Comparison of ENCODE assay signal across 1 cellular context in genomic region chr6:25992413-25993037, GRCh38.
A peak's percentile ranks its signal among the peaks of the same experiment; 100 is the strongest.
TF ChIP-seq lines count a peak whose summit lies in the region.

No MANE protein-coding gene starts in this region.

TF ChIP-seq in HepG2, 621 proteins besides CTCF, POLR2A, EP300 and RAD21 (continued from another document and continues in another):
- TF ChIP-seq, protein P1, sequence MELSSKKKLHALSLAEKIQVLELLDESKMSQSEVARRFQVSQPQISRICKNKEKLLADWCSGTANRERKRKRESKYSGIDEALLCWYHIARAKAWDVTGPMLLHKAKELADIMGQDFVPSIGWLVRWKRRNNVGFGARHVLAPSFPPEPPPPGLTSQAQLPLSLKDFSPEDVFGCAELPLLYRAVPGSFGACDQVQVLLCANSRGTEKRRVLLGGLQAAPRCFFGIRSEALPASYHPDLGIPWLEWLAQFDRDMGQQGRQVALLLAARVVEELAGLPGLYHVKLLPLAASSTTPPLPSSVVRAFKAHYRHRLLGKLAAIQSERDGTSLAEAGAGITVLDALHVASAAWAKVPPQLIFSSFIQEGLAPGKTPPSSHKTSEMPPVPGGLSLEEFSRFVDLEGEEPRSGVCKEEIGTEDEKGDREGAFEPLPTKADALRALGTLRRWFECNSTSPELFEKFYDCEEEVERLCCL (CRISPR knock-in tag; IDR thresholded peaks at IDR 0.05; ENCODE audit: borderline replicate concordance): no peak
- TF ChIP-seq KDM1A (CRISPR knock-in tag; IDR thresholded peaks at IDR 0.05) (peak; percentile 53; the same call in 1 of the 2 replicates), SPEN (CRISPR knock-in tag; IDR thresholded peaks at IDR 0.05; ENCODE audit: low read depth) (peak; percentile 81; the same call in 1 of the 2 replicates), TBX2 (CRISPR knock-in tag; IDR thresholded peaks at IDR 0.05; ENCODE audit: borderline replicate concordance) (peak; percentile 86), RELA (CRISPR knock-in tag; IDR thresholded peaks at IDR 0.05) (peak; percentile 78; the same call in 1 of the 2 replicates), ZNF572 (CRISPR knock-in tag; IDR thresholded peaks at IDR 0.05) (no peak; the same call in 1 of the 2 replicates), ZNF224 (CRISPR knock-in tag; IDR thresholded peaks at IDR 0.05) (0 out of 2 replicates have a peak, but pooled peaks have one; percentile 41), ELF1 (CRISPR knock-in tag; IDR thresholded peaks at IDR 0.05) (peak; percentile 64), ZNF773 (CRISPR knock-in tag; IDR thresholded peaks at IDR 0.05; ENCODE audit: borderline replicate concordance) (peak; percentile 80; the same call in 1 of the 2 replicates), ZNF570 (CRISPR knock-in tag; IDR thresholded peaks at IDR 0.05; ENCODE audit: borderline replicate concordance) (no peak), CSRNP2 (CRISPR knock-in tag; conservative IDR thresholded peaks at IDR 0.05; ENCODE audit: low read depth) (no peak), ZBTB46 (CRISPR knock-in tag; IDR thresholded peaks at IDR 0.05; ENCODE audit: borderline replicate concordance) (peak; percentile 56; the same call in 1 of the 2 replicates), ZNF549 (CRISPR knock-in tag; IDR thresholded peaks at IDR 0.05) (0 out of 2 replicates have a peak, but pooled peaks have one; percentile 8), MTA1 (CRISPR knock-in tag; IDR thresholded peaks at IDR 0.05; ENCODE audit: borderline replicate concordance) (peak; percentile 94), ZBTB38 (CRISPR knock-in tag; IDR thresholded peaks at IDR 0.05) (peak; percentile 76), PITX1 (CRISPR knock-in tag; IDR thresholded peaks at IDR 0.05) (no peak; the same call in 1 of the 2 replicates), ZBTB3 (CRISPR knock-in tag; IDR thresholded peaks at IDR 0.05; ENCODE audit: borderline replicate concordance, low read depth) (peak; percentile 52; the same call in 1 of the 2 replicates), KMT2A (CRISPR knock-in tag; IDR thresholded peaks at IDR 0.05) (peak; percentile 55; the same call in 1 of the 2 replicates)
- TF ChIP-seq, protein P2, sequence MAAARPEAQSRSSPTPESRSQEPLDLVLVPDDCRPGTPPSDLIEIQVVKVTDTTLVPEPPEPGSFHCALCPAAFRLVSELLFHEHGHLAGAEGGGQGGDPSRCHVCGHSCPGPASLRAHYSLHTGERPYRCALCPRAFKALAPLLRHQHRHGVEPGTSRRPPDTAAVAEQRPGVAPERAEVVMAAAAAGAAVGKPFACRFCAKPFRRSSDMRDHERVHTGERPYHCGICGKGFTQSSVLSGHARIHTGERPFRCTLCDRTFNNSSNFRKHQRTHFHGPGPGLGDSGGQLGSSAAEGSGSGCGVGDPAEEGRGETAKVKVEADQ (CRISPR knock-in tag; IDR thresholded peaks at IDR 0.05; ENCODE audit: borderline replicate concordance): peak; percentile 93
- TF ChIP-seq, protein P3, sequence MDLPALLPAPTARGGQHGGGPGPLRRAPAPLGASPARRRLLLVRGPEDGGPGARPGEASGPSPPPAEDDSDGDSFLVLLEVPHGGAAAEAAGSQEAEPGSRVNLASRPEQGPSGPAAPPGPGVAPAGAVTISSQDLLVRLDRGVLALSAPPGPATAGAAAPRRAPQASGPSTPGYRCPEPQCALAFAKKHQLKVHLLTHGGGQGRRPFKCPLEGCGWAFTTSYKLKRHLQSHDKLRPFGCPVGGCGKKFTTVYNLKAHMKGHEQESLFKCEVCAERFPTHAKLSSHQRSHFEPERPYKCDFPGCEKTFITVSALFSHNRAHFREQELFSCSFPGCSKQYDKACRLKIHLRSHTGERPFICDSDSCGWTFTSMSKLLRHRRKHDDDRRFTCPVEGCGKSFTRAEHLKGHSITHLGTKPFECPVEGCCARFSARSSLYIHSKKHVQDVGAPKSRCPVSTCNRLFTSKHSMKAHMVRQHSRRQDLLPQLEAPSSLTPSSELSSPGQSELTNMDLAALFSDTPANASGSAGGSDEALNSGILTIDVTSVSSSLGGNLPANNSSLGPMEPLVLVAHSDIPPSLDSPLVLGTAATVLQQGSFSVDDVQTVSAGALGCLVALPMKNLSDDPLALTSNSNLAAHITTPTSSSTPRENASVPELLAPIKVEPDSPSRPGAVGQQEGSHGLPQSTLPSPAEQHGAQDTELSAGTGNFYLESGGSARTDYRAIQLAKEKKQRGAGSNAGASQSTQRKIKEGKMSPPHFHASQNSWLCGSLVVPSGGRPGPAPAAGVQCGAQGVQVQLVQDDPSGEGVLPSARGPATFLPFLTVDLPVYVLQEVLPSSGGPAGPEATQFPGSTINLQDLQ (CRISPR knock-in tag; IDR thresholded peaks at IDR 0.05): no peak
- TF ChIP-seq, protein P4, sequence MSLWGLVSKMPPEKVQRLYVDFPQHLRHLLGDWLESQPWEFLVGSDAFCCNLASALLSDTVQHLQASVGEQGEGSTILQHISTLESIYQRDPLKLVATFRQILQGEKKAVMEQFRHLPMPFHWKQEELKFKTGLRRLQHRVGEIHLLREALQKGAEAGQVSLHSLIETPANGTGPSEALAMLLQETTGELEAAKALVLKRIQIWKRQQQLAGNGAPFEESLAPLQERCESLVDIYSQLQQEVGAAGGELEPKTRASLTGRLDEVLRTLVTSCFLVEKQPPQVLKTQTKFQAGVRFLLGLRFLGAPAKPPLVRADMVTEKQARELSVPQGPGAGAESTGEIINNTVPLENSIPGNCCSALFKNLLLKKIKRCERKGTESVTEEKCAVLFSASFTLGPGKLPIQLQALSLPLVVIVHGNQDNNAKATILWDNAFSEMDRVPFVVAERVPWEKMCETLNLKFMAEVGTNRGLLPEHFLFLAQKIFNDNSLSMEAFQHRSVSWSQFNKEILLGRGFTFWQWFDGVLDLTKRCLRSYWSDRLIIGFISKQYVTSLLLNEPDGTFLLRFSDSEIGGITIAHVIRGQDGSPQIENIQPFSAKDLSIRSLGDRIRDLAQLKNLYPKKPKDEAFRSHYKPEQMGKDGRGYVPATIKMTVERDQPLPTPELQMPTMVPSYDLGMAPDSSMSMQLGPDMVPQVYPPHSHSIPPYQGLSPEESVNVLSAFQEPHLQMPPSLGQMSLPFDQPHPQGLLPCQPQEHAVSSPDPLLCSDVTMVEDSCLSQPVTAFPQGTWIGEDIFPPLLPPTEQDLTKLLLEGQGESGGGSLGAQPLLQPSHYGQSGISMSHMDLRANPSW (CRISPR knock-in tag; IDR thresholded peaks at IDR 0.05; ENCODE audit: borderline replicate concordance): no peak; the same call in 1 of the 2 replicates
- TF ChIP-seq, protein P5, sequence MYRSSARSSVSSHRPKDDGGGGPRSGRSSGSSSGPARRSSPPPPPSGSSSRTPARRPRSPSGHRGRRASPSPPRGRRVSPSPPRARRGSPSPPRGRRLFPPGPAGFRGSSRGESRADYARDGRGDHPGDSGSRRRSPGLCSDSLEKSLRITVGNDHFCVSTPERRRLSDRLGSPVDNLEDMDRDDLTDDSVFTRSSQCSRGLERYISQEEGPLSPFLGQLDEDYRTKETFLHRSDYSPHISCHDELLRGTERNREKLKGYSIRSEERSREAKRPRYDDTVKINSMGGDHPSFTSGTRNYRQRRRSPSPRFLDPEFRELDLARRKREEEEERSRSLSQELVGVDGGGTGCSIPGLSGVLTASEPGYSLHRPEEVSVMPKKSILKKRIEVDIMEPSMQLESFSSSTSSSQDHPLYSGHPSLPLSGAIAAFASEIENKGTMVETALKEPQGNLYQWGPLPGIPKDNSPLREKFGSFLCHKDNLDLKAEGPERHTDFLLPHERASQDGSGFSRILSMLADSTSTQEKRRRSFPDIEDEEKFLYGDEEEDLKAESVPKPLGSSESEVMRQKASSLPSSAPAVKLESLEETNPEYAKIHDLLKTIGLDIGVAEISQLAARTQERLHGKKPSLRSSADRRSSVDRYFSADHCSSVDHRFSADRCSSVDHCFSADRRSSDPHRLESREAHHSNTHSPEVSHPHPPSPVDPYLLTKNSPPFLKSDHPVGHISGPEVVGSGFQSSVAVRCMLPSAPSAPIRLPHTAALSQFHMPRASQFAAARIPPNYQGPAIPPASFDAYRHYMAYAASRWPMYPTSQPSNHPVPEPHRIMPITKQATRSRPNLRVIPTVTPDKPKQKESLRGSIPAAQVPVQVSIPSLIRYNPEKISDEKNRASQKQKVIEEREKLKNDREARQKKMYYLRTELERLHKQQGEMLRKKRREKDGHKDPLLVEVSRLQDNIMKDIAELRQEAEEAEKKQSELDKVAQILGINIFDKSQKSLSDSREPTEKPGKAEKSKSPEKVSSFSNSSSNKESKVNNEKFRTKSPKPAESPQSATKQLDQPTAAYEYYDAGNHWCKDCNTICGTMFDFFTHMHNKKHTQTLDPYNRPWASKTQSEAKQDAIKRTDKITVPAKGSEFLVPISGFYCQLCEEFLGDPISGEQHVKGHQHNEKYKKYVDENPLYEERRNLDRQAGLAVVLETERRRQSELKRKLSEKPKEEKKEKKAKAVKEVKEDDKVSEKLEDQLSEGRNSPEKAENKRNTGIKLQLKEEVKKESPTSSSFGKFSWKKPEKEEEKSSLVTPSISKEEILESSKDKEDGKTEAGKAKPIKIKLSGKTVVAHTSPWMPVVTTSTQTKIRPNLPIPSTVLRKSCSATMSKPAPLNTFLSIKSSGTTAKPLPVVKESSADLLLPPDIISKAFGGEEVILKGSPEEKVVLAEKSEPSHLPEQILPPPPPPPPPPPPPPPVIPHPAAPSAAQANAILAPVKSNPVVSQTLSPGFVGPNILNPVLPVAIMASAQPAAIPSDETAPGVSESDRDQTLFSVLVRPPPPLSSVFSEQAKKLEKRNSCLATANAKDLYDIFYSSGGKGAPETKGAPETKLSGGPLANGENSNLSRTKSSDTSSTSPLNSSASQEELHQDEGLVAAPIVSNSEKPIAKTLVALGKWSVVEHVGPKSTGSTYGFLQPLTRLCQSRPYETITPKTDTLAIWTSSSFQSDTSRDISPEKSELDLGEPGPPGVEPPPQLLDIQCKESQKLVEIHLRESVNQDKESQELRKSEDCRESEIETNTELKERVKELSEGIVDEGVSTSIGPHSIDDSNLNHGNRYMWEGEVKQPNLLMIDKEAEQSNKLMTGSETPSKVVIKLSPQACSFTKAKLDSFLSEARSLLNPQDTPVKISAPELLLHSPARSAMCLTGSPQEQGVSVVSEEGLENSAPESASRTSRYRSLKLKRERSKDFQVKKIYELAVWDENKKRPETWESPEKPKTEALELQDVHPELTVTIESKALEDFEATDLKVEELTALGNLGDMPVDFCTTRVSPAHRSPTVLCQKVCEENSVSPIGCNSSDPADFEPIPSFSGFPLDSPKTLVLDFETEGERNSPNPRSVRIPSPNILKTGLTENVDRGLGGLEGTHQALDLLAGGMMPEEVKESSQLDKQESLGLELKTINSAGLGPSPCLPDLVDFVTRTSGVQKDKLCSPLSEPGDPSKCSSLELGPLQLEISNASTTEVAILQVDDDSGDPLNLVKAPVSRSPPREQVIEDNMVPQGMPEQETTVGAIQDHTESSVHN (CRISPR knock-in tag; IDR thresholded peaks at IDR 0.05): peak; percentile 27; the same call in 1 of the 2 replicates
- TF ChIP-seq, protein P6, sequence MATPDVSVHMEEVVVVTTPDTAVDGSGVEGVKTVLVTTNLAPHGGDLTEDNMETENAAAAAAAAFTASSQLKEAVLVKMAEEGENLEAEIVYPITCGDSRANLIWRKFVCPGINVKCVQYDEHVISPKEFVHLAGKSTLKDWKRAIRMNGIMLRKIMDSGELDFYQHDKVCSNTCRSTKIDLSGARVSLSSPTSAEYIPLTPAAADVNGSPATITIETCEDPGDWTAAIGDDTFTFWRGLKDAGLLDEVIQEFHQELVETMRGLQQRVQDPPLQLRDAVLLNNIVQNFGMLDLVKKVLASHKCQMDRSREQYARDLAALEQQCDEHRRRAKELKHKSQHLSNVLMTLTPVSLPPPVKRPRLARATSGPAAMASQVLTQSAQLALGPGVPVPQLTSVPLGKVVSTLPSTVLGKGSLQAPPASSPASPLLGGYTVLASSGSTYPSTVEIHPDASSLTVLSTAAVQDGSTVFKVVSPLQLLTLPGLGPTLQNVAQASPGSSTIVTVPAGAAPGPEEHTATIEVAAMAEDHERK (CRISPR knock-in tag; IDR thresholded peaks at IDR 0.05; ENCODE audit: low read depth): peak; percentile 54; the same call in 1 of the 2 replicates
- TF ChIP-seq, protein P7, sequence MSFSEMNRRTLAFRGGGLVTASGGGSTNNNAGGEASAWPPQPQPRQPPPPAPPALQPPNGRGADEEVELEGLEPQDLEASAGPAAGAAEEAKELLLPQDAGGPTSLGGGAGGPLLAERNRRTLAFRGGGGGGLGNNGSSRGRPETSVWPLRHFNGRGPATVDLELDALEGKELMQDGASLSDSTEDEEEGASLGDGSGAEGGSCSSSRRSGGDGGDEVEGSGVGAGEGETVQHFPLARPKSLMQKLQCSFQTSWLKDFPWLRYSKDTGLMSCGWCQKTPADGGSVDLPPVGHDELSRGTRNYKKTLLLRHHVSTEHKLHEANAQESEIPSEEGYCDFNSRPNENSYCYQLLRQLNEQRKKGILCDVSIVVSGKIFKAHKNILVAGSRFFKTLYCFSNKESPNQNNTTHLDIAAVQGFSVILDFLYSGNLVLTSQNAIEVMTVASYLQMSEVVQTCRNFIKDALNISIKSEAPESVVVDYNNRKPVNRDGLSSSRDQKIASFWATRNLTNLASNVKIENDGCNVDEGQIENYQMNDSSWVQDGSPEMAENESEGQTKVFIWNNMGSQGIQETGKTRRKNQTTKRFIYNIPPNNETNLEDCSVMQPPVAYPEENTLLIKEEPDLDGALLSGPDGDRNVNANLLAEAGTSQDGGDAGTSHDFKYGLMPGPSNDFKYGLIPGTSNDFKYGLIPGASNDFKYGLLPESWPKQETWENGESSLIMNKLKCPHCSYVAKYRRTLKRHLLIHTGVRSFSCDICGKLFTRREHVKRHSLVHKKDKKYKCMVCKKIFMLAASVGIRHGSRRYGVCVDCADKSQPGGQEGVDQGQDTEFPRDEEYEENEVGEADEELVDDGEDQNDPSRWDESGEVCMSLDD (CRISPR knock-in tag; IDR thresholded peaks at IDR 0.05; ENCODE audit: borderline replicate concordance): peak; percentile 81
- TF ChIP-seq, protein P8, sequence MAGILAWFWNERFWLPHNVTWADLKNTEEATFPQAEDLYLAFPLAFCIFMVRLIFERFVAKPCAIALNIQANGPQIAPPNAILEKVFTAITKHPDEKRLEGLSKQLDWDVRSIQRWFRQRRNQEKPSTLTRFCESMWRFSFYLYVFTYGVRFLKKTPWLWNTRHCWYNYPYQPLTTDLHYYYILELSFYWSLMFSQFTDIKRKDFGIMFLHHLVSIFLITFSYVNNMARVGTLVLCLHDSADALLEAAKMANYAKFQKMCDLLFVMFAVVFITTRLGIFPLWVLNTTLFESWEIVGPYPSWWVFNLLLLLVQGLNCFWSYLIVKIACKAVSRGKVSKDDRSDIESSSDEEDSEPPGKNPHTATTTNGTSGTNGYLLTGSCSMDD (CRISPR knock-in tag; IDR thresholded peaks at IDR 0.05): 0 out of 2 replicates have a peak, but pooled peaks have one; percentile 33
